ENCODE assay signal across 8 cellular contexts in the genomic region with DNA sequence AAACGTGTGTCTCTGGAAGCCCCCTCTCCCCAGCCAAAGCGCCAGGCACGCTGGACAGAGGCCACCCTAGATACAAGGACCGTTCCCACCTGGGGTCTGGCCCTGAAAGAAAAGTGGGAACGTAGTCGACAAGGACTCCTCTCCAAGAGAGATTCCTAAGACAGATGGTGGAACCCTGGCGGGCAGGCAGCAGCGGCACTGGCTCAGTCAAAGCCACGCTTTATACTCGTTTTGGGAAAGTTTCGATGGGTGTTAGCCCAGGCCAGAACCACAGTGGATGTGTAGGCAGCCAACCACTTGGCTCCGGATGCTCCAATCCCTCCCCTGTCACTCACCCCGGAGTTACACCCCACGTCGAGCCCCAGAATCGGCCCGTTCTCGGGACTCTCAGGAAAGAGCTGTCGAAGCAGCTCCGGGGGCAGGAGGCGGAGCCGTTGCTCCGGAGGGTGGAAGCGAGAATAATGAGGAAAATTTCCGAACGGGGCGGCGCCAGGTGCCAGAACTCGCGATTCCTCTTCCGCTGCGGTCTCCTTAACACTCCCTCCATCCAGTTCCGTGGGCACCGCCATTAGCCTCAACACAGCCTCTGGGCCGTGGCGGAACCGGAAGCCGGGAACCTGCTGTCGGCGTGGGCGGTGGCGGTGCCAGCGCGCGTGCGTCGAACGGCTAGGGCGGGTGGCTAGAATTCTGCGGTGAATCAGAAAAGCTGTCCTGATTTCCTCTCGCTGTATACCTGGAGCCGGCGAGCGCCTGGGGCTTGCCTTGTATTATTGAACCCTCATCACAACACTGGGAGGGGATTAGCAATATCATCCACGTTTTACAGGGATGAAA. TPM values are rescaled to one million over a fixed set of nuclear protein-coding genes. Genes with fewer than 3 reads are reported as not detected.
DNase-seq lines count a peak whose midpoint lies in the region; ATAC-seq and TF ChIP-seq lines count a peak whose summit lies in the region.

A gene with protein sequence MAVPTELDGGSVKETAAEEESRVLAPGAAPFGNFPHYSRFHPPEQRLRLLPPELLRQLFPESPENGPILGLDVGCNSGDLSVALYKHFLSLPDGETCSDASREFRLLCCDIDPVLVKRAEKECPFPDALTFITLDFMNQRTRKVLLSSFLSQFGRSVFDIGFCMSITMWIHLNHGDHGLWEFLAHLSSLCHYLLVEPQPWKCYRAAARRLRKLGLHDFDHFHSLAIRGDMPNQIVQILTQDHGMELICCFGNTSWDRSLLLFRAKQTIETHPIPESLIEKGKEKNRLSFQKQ (minus strand): TSS at position 588 of the 834 bp plus-strand sequence. CDS start 19 bp downstream, at position 569.

- ATAC-seq in GM21737 (IDR thresholded peaks at IDR 0.05; ENCODE audit: unreplicated experiment): peak; percentile 92
- peak; percentile 94 to 95 for ATAC-seq in activated T-cell treated with anti-CD3 and anti-CD28 coated beads, Interleukin-2, amount 50 U/mL, for 72 hours (replicated peaks in 1 of 2)
- ATAC-seq in naive thymus-derived CD4-positive, alpha-beta T cell: peak; percentile 96
- peak; percentile 97 for ATAC-seq in stimulated activated memory B cell treated with anti-CD40 and anti-IgM and Interleukin-4, amounts not matched to agents 10 μg/mL and 1 μg/mL and 100 μg/mL, for 72 hours

- H3K27ac Mint-ChIP-seq in activated T-cell treated with anti-CD3 and anti-CD28 coated beads, Interleukin-2, amount 50 U/mL, for 72 hours: peak within 1 kb of the TSS; percentile 64
- H3K27ac Mint-ChIP-seq in naive thymus-derived CD4-positive, alpha-beta T cell: peak within 1 kb of the TSS; percentile 90 to 98 (median 96)
- H3K27ac Mint-ChIP-seq in stimulated activated memory B cell treated with anti-CD40 and anti-IgM and Interleukin-4, amounts not matched to agents 10 μg/mL and 1 μg/mL and 100 μg/mL, for 72 hours: peak within 1 kb of the TSS; percentile 91

- intact Hi-C loops in esophagus squamous epithelium (cut with DNase I): no loop called here
- intact Hi-C loops in naive thymus-derived CD4-positive, alpha-beta T cell (cut with micrococcal nuclease): loop anchor here (1.0 to 10.0 kb wide), 9 partner anchors 14 to 1128 kb away; a partner anchor contains a TSS

- peak in 3 of 4 donors; percentile 58 to 79 (median 70) for TF ChIP-seq POLR2A in esophagus squamous epithelium (IDR thresholded peaks at IDR 0.05)

- DNase-seq in DMS53 treated with DMSO at 0.1 percent for 48 hours (lab: John Stamatoyannopoulos, UW; ENCODE audit: unreplicated experiment) (peak; percentile 90), KG1 (lab: John Stamatoyannopoulos, UW) (peak; percentile 71), esophagus squamous epithelium (lab: John Stamatoyannopoulos, UW) (peak; percentile 66)
- peak; percentile 95 to 97 for DNase-seq in activated T-cell treated with anti-CD3 and anti-CD28 coated beads, Interleukin-2, amount 50 U/mL, for 72 hours
- DNase-seq in naive thymus-derived CD4-positive, alpha-beta T cell: peak; percentile 83 to 95 (median 91)

- no peaks in the 10 kb centered on the region for H3K9me3 ChIP-seq in esophagus squamous epithelium
- no peaks in the 10 kb centered on the region for H3K9me3 ChIP-seq in naive thymus-derived CD4-positive, alpha-beta T cell (ENCODE audit: control insufficient read depth in 2 of 3, low read length in 3 of 3)

- WGBS in esophagus squamous epithelium, 2 donors: 0 to 3% methylated on average over 8 to 16 of the region's 55 CpGs

- peaks cover 10 to 25% (median 14%) of the 10 kb centered on the region in 3 donors for H3K4me1 ChIP-seq in esophagus squamous epithelium
- peaks cover 12 to 20% of the 10 kb centered on the region in 2 donors for H3K4me1 ChIP-seq in naive thymus-derived CD4-positive, alpha-beta T cell (ENCODE audit: control insufficient read depth in 2 of 2, insufficient read depth in 2 of 2, low read length in 2 of 2)

- CTCF ChIA-PET in naive thymus-derived CD4-positive, alpha-beta T cell (lab: Charles Lee): interaction anchor here (0.6 to 1.1 kb wide), 5 partner anchors 62 to 590 kb away, joined by 3 to 5 read pairs (median 3); no protein-coding TSS in a partner anchor

- no peak for TF ChIP-seq CTCF in esophagus squamous epithelium (IDR thresholded peaks at IDR 0.05)

- peak within 1 kb of the TSS; percentile 42 to 69 (median 54) for H3K4me3 ChIP-seq in esophagus squamous epithelium
- H3K4me3 ChIP-seq in naive thymus-derived CD4-positive, alpha-beta T cell (ENCODE audit: low read length): peak within 1 kb of the TSS; percentile 73

- H3K27me3 ChIP-seq in esophagus squamous epithelium: peaks cover 0 to 6% (median 0%) of the 10 kb centered on the region in 4 donors
- no peaks in the 10 kb centered on the region for H3K27me3 ChIP-seq in naive thymus-derived CD4-positive, alpha-beta T cell (ENCODE audit: control insufficient read depth in 2 of 2, insufficient read depth in 2 of 2, low read length in 2 of 2)

- H3K4me1 Mint-ChIP-seq in activated T-cell treated with anti-CD3 and anti-CD28 coated beads, Interleukin-2, amount 50 U/mL, for 72 hours (ENCODE audit: low read depth): peaks cover 37% of the 10 kb centered on the region
- H3K4me1 Mint-ChIP-seq in naive thymus-derived CD4-positive, alpha-beta T cell: peaks cover 19 to 65% (median 43%) of the 10 kb centered on the region in 7 donors
- H3K4me1 Mint-ChIP-seq in stimulated activated memory B cell treated with anti-CD40 and anti-IgM and Interleukin-4, amounts not matched to agents 10 μg/mL and 1 μg/mL and 100 μg/mL, for 72 hours: peaks cover 36% of the 10 kb centered on the region

- H3K9me3 Mint-ChIP-seq in activated T-cell treated with anti-CD3 and anti-CD28 coated beads, Interleukin-2, amount 50 U/mL, for 72 hours: no peaks in the 10 kb centered on the region
- peaks cover 0 to 5% (median 0%) of the 10 kb centered on the region in 11 donors for H3K9me3 Mint-ChIP-seq in naive thymus-derived CD4-positive, alpha-beta T cell
- H3K9me3 Mint-ChIP-seq in stimulated activated memory B cell treated with anti-CD40 and anti-IgM and Interleukin-4, amounts not matched to agents 10 μg/mL and 1 μg/mL and 100 μg/mL, for 72 hours: no peaks in the 10 kb centered on the region

- peak within 1 kb of the TSS; percentile 85 to 93 for H3K4me3 Mint-ChIP-seq in activated T-cell treated with anti-CD3 and anti-CD28 coated beads, Interleukin-2, amount 50 U/mL, for 72 hours
- H3K4me3 Mint-ChIP-seq in naive thymus-derived CD4-positive, alpha-beta T cell: peak within 1 kb of the TSS; percentile 85 to 100 (median 94)
- H3K4me3 Mint-ChIP-seq in stimulated activated memory B cell treated with anti-CD40 and anti-IgM and Interleukin-4, amounts not matched to agents 10 μg/mL and 1 μg/mL and 100 μg/mL, for 72 hours: peak within 1 kb of the TSS; percentile 90

- peak within 1 kb of the TSS; percentile 91 to 94 (median 94) for H3K27ac ChIP-seq in esophagus squamous epithelium
- peak within 1 kb of the TSS; percentile 80 for H3K27ac ChIP-seq in naive thymus-derived CD4-positive, alpha-beta T cell (ENCODE audit: low read depth, low read length)

- no peaks in the 10 kb centered on the region for H3K36me3 Mint-ChIP-seq in activated T-cell treated with anti-CD3 and anti-CD28 coated beads, Interleukin-2, amount 50 U/mL, for 72 hours (ENCODE audit: insufficient read depth in 2 of 2)
- peaks cover 0 to 4% (median 0%) of the 10 kb centered on the region in 5 donors for H3K36me3 Mint-ChIP-seq in naive thymus-derived CD4-positive, alpha-beta T cell
- H3K36me3 Mint-ChIP-seq in stimulated activated memory B cell treated with anti-CD40 and anti-IgM and Interleukin-4, amounts not matched to agents 10 μg/mL and 1 μg/mL and 100 μg/mL, for 72 hours: no peaks in the 10 kb centered on the region

- POLR2A ChIA-PET in naive thymus-derived CD4-positive, alpha-beta T cell (lab: Charles Lee): interaction anchor here (0.7 to 4.0 kb wide), 9 partner anchors 9 to 242 kb away, joined by 3 to 43 read pairs (median 3); a partner anchor contains a TSS

- no peaks in the 10 kb centered on the region for H3K27me3 Mint-ChIP-seq in activated T-cell treated with anti-CD3 and anti-CD28 coated beads, Interleukin-2, amount 50 U/mL, for 72 hours (ENCODE audit: low read depth)
- no peaks in the 10 kb centered on the region for H3K27me3 Mint-ChIP-seq in naive thymus-derived CD4-positive, alpha-beta T cell
- no peaks in the 10 kb centered on the region for H3K27me3 Mint-ChIP-seq in stimulated activated memory B cell treated with anti-CD40 and anti-IgM and Interleukin-4, amounts not matched to agents 10 μg/mL and 1 μg/mL and 100 μg/mL, for 72 hours

- peaks cover 0 to 11% (median 0%) of the 10 kb centered on the region in 3 donors for H3K36me3 ChIP-seq in esophagus squamous epithelium
- no peaks in the 10 kb centered on the region for H3K36me3 ChIP-seq in naive thymus-derived CD4-positive, alpha-beta T cell (ENCODE audit: control insufficient read depth in 2 of 3, insufficient read depth in 3 of 3, low read length in 3 of 3)

TF ChIP-seq in PFSK-1, 5 proteins besides CTCF, POLR2A, EP300 and RAD21 (continues in another document):
- peak; percentile 57; the same call in 1 of the 2 replicates for TF ChIP-seq SIN3A (IDR thresholded peaks at IDR 0.05; ENCODE audit: borderline replicate concordance, insufficient read depth, low read length)

RNA-seq across cellular contexts. Expression of the gene that starts here (rescaled TPM):
- 3.4 TPM for polyA plus RNA-seq in PFSK-1 (2012; ENCODE audit: insufficient read length, low read depth)
- 10 to 100 TPM in 1 of 2 donors, 1 to 10 TPM in 1; 9.0 to 10.8 TPM for total RNA-seq in activated T-cell treated with anti-CD3 and anti-CD28 coated beads, Interleukin-2, amount 50 U/mL, for 72 hours
- total RNA-seq in esophagus squamous epithelium: 1 to 10 TPM; 2.5 to 4.8 (median 3.0) TPM
- 10 to 100 TPM in 2 of 5 experiments, 1 to 10 TPM in 3; 3.7 to 17.4 (median 6.8) TPM for total RNA-seq in naive thymus-derived CD4-positive, alpha-beta T cell
- polyA plus RNA-seq in naive thymus-derived CD4-positive, alpha-beta T cell: 1 to 10 TPM; 4.8 to 7.4 TPM

Comparison
In these comparisons a context has a peak if more than half of its experiments do, and no peak if none do; other contexts are left out.
1. Peak in every context shown above with its lines: DNase-seq, ATAC-seq, H3K4me3 ChIP-seq and H3K27ac ChIP-seq.